Comparison of ENCODE assay signal across 36 cellular contexts in the genomic region with DNA sequence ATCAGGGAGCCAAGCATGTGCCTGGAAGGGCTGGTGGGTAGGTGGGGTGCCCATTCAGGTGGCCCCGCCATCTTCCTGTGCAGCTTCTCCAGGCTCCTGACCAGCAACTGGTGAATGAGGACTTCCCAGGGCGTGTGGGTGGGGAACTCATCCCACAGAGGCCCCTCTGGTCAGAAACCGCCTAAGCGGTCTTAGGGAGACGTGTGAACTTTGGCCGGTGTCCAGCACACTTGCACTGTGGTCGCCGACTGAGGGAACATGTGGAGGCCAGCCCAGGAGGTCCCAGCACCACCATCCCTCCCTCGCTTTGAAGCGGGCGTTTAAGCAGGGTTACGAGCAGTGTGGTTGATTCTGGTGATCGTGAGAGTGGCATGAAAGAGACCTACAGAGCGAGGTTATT.
"Had no signal": no experiment of that assay in that cellular context is flagged by ENCODE, and none has a peak within 500 bp of the region (broad histone marks: within the 10 kb centered on the region; RNA-seq: fewer than 3 reads in every experiment).

No MANE protein-coding gene starts in this region.

- H3K27me3 Mint-ChIP-seq: activated B cell treated with CpG ODN at 0.5 μM for 24 hours; activated naive CD8-positive, alpha-beta T cell treated with anti-CD3 and anti-CD28 coated beads for 36 hours; activated T-helper 17 cell treated with anti-CD3 and anti-CD28 coated beads, Interleukin-2, amount 50 U/mL, for 72 hours; central memory CD8-positive, alpha-beta T cell had no signal

- H3K27ac Mint-ChIP-seq: activated B cell treated with CpG ODN at 0.5 μM for 24 hours; activated CD4-positive, alpha-beta memory T cell treated with anti-CD3 and anti-CD28 coated beads, Interleukin-2, amount 10 ng/mL, durations not matched to agents 7 days and 5 days; activated naive CD8-positive, alpha-beta T cell treated with anti-CD3 and anti-CD28 coated beads for 36 hours; activated T-cell treated with anti-CD3 and anti-CD28 coated beads, Interleukin-2, amount 50 U/mL, for 72 hours; activated T-helper 17 cell treated with anti-CD3 and anti-CD28 coated beads, Interleukin-2, amount 50 U/mL, for 72 hours; T-helper 2 cell treated with Interferon-gamma antibody and Interleukin-4, amounts not matched to agents 5 μg/mL and 100 μg/mL, for 36 hours had no signal

- DNase-seq: activated B cell treated with CpG ODN at 0.5 μM for 24 hours; activated CD4-positive, alpha-beta memory T cell treated with anti-CD3 and anti-CD28 coated beads, Interleukin-2, amount 10 ng/mL, durations not matched to agents 7 days and 5 days; activated CD4-positive, alpha-beta T cell treated with anti-CD3 and anti-CD28 coated beads for 4 hours; activated CD4-positive, alpha-beta T cell treated with anti-CD3 and anti-CD28 coated beads, Interleukin-2, amount 50 U/mL, for 1 hour; activated CD4-positive, CD25-positive, alpha-beta regulatory T cell treated with anti-CD3 and anti-CD28 coated beads, Interleukin-2, amount 50 U/mL, for 72 hours; activated effector memory CD4-positive, alpha-beta T cell treated with anti-CD3 and anti-CD28 coated beads, Interleukin-2, amount 50 U/mL, for 16 hours; activated naive CD4-positive, alpha-beta T cell; activated naive CD4-positive, alpha-beta T cell treated with anti-CD3 and anti-CD28 coated beads, Interleukin-2, amount 50 U/mL, for 16 hours; activated naive CD8-positive, alpha-beta T cell treated with anti-CD3 and anti-CD28 coated beads for 36 hours; activated T-cell treated with anti-CD3 and anti-CD28 coated beads, Interleukin-2, amount 50 U/mL, for 1 hour; activated T-cell treated with anti-CD3 and anti-CD28 coated beads, Interleukin-2, amount 50 U/mL, for 72 hours; amniotic stem cell; aorta; Kasumi-1; KG1; MM.1S; MV-4-11; NCI-H1092; NCI-H1436 treated with DMSO at 0.1 percent for 48 hours; NCI-H187; NCI-H2029 treated with DMSO at 0.1 percent for 48 hours; NCI-H2107; NCI-H2171; NCI-H510A; NCI-H526; NCI-H748 treated with DMSO at 0.1 percent for 48 hours; NK-92 treated with Interleukin-12 subunit alpha and Interleukin-12 subunit beta, amount 100 ng/mL, for 24 hours; PC-9; SIG-M5; SW 1271 had no signal

- H3K9me3 Mint-ChIP-seq: activated B cell treated with CpG ODN at 0.5 μM for 24 hours; activated CD4-positive, alpha-beta memory T cell treated with anti-CD3 and anti-CD28 coated beads, Interleukin-2, amount 10 ng/mL, durations not matched to agents 7 days and 5 days; activated naive CD8-positive, alpha-beta T cell treated with anti-CD3 and anti-CD28 coated beads for 36 hours; activated T-cell treated with anti-CD3 and anti-CD28 coated beads, Interleukin-2, amount 50 U/mL, for 72 hours; activated T-helper 17 cell treated with anti-CD3 and anti-CD28 coated beads, Interleukin-2, amount 50 U/mL, for 72 hours; central memory CD8-positive, alpha-beta T cell; T-helper 2 cell treated with Interferon-gamma antibody and Interleukin-4, amounts not matched to agents 5 μg/mL and 100 μg/mL, for 36 hours had no signal

- H3K27ac ChIP-seq: cardiac muscle cell, PC-9, RWPE1 had no signal

- H3K4me1 Mint-ChIP-seq: activated T-helper 17 cell treated with anti-CD3 and anti-CD28 coated beads, Interleukin-2, amount 50 U/mL, for 72 hours had no signal

- H3K36me3 ChIP-seq: cardiac muscle cell had no signal

- H3K4me3 Mint-ChIP-seq: activated B cell treated with CpG ODN at 0.5 μM for 24 hours; activated CD4-positive, alpha-beta memory T cell treated with anti-CD3 and anti-CD28 coated beads, Interleukin-2, amount 10 ng/mL, durations not matched to agents 7 days and 5 days; activated naive CD8-positive, alpha-beta T cell treated with anti-CD3 and anti-CD28 coated beads for 36 hours; activated T-cell treated with anti-CD3 and anti-CD28 coated beads, Interleukin-2, amount 50 U/mL, for 72 hours; activated T-helper 17 cell treated with anti-CD3 and anti-CD28 coated beads, Interleukin-2, amount 50 U/mL, for 72 hours; central memory CD8-positive, alpha-beta T cell; T-helper 2 cell treated with Interferon-gamma antibody and Interleukin-4, amounts not matched to agents 5 μg/mL and 100 μg/mL, for 36 hours had no signal

- H3K27me3 ChIP-seq: cardiac muscle cell had no signal

- ATAC-seq: activated T-cell treated with anti-CD3 and anti-CD28 coated beads, Interleukin-2, amount 50 U/mL, for 72 hours; activated T-helper 17 cell treated with anti-CD3 and anti-CD28 coated beads, Interleukin-2, amount 50 U/mL, for 72 hours; Right ventricle myocardium inferior had no signal

- H3K4me3 ChIP-seq: cardiac muscle cell, PC-9 had no signal
